In the genomic region with DNA sequence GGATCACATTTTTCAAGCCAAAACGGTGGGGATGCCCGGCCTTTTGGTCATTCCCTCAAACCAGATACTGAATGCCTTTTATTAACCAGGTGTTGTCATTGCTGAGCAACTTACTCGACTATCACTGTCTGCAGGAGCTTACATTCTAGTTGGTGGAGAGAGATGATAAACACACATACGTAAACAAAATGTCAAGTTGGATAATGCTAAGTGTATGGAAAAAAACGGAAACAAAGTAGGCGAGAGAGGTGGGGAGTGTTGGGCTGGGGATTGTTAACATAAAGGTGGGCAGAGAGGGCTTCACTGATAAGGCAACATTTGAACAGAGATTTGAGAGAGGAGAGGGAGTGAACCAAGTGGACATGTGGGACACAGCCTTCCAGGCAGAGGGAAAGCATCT, we compare ENCODE assay signal across 23 cellular contexts. TPM values are rescaled to one million over a fixed set of nuclear protein-coding genes. Genes with fewer than 3 reads are reported as not detected.
DNase-seq lines count a peak whose midpoint lies in the region; ATAC-seq and TF ChIP-seq lines count a peak whose summit lies in the region.
"Had no signal": no experiment of that assay in that cellular context is flagged by ENCODE, and none has a peak within 500 bp of the region (broad histone marks: within the 10 kb centered on the region; RNA-seq: fewer than 3 reads in every experiment).

No MANE protein-coding gene starts in this region.

- peaks cover 2% of the 10 kb centered on the region in 2 donors for H3K4me1 ChIP-seq in neuronal stem cell (ENCODE audit: control insufficient read depth in 2 of 2, insufficient read depth in 1 of 2, low read depth in 1 of 2, low read length in 2 of 2)
- peaks cover 9 to 10% of the 10 kb centered on the region in 2 donors for H3K4me1 ChIP-seq in gastrocnemius medialis

- H2BK12ac ChIP-seq in neuronal stem cell (ENCODE audit: low read length) = no peak overlapping the region

- no CpG with 5 or more reads among the region's 6 CpGs for WGBS in neuronal stem cell (ENCODE audit: extremely low coverage in 2 of 2, insufficient read length in 2 of 2, insufficient replicate concordance in 1 of 2), 2 donors

- no peak overlapping the region for H2AK5ac ChIP-seq in neuronal stem cell (ENCODE audit: low read depth, low read length)

- peak overlapping the region; percentile 1 for H3K27ac Mint-ChIP-seq in activated T-cell treated with anti-CD3 and anti-CD28 coated beads, Interleukin-2, amount 50 U/mL, for 24 hours
- no peak overlapping the region for H3K27ac Mint-ChIP-seq in natural killer cell
- H3K27ac Mint-ChIP-seq in natural killer cell treated with Interleukin-12 subunit alpha and Interleukin-12 subunit beta and Interleukin-15 and Interleukin-18, amount 100 ng/mL, for 72 hours = no peak overlapping the region
- peak overlapping the region; percentile 61 for H3K27ac Mint-ChIP-seq in activated naive CD8-positive, alpha-beta T cell treated with anti-CD3 and anti-CD28 coated beads, Interleukin-2, amount 50 U/mL, for 24 hours
- H3K27ac Mint-ChIP-seq: H9 had no signal

- intact Hi-C loops in natural killer cell (cut with micrococcal nuclease) = no loop called here
- intact Hi-C loops in gastrocnemius medialis (cut with DNase I; ENCODE audit: low total_unique reads) = loop anchor here (10.0 kb wide), 1 partner anchor 697 kb away; no protein-coding TSS in a partner anchor

- no peak overlapping the region for H3K4ac ChIP-seq in neuronal stem cell (ENCODE audit: low read length)

- H3K36me3 ChIP-seq in neuronal stem cell (replicated peaks in 1 of 2; ENCODE audit: control insufficient read depth in 2 of 2, insufficient read depth in 2 of 2, low read length in 2 of 2) (peaks cover 24 to 61% of the 10 kb centered on the region in 2 donors), gastrocnemius medialis (peaks cover 0 to 53% of the 10 kb centered on the region in 2 donors)

- H3K18ac ChIP-seq in neuronal stem cell (ENCODE audit: low read length) = no peak overlapping the region

- H3K27ac ChIP-seq in neuronal stem cell (replicated peaks; ENCODE audit: low read length) = no peak overlapping the region
- H3K27ac ChIP-seq in gastrocnemius medialis = no peak overlapping the region
- H3K27ac ChIP-seq: BLaER1 treated with 17β-estradiol and CSF1 and Interleukin-3, amounts not matched to agents 10 nM and 100 nM had no signal

- H3K4me1 Mint-ChIP-seq in activated T-cell treated with anti-CD3 and anti-CD28 coated beads, Interleukin-2, amount 50 U/mL, for 24 hours (ENCODE audit: low read depth) = peaks cover 27% of the 10 kb centered on the region
- H3K4me1 Mint-ChIP-seq in natural killer cell = peaks cover 10 to 19% of the 10 kb centered on the region in 2 donors
- peaks cover 19 to 21% of the 10 kb centered on the region in 2 donors for H3K4me1 Mint-ChIP-seq in natural killer cell treated with Interleukin-12 subunit alpha and Interleukin-12 subunit beta and Interleukin-15 and Interleukin-18, amount 100 ng/mL, for 72 hours (ENCODE audit: low read depth in 2 of 2)
- peaks cover 24% of the 10 kb centered on the region for H3K4me1 Mint-ChIP-seq in activated naive CD8-positive, alpha-beta T cell treated with anti-CD3 and anti-CD28 coated beads, Interleukin-2, amount 50 U/mL, for 24 hours

- no peak overlapping the region for H3K4me2 ChIP-seq in neuronal stem cell (ENCODE audit: insufficient read depth, low read length, poor library complexity, severe bottlenecking)
- H3K4me2 ChIP-seq: BLaER1 treated with 17β-estradiol and CSF1 and Interleukin-3, amounts not matched to agents 10 nM and 100 nM had no signal

- H3K27me3 Mint-ChIP-seq in activated T-cell treated with anti-CD3 and anti-CD28 coated beads, Interleukin-2, amount 50 U/mL, for 24 hours = no peaks in the 10 kb centered on the region
- H3K27me3 Mint-ChIP-seq in natural killer cell (ENCODE audit: low read depth in 2 of 2) = no peaks in the 10 kb centered on the region
- H3K27me3 Mint-ChIP-seq in natural killer cell treated with Interleukin-12 subunit alpha and Interleukin-12 subunit beta and Interleukin-15 and Interleukin-18, amount 100 ng/mL, for 72 hours = no peaks in the 10 kb centered on the region
- no peaks in the 10 kb centered on the region for H3K27me3 Mint-ChIP-seq in activated naive CD8-positive, alpha-beta T cell treated with anti-CD3 and anti-CD28 coated beads, Interleukin-2, amount 50 U/mL, for 24 hours
- H3K27me3 Mint-ChIP-seq: CD8-positive, alpha-beta memory T cell had no signal

- no peak overlapping the region for H4K8ac ChIP-seq in neuronal stem cell (ENCODE audit: low read depth, low read length)

- no peak overlapping the region for H3K23ac ChIP-seq in neuronal stem cell (ENCODE audit: low read depth, low read length, poor library complexity)

- H3K36me3 Mint-ChIP-seq in activated T-cell treated with anti-CD3 and anti-CD28 coated beads, Interleukin-2, amount 50 U/mL, for 24 hours (ENCODE audit: low read depth) = peaks cover 79% of the 10 kb centered on the region
- no peaks in the 10 kb centered on the region for H3K36me3 Mint-ChIP-seq in natural killer cell
- peaks cover 8% of the 10 kb centered on the region for H3K36me3 Mint-ChIP-seq in natural killer cell treated with Interleukin-12 subunit alpha and Interleukin-12 subunit beta and Interleukin-15 and Interleukin-18, amount 100 ng/mL, for 72 hours
- peaks cover 27% of the 10 kb centered on the region for H3K36me3 Mint-ChIP-seq in activated naive CD8-positive, alpha-beta T cell treated with anti-CD3 and anti-CD28 coated beads, Interleukin-2, amount 50 U/mL, for 24 hours (ENCODE audit: low read depth)

- H3K14ac ChIP-seq in neuronal stem cell (ENCODE audit: low read length) = no peak overlapping the region

- peak overlapping the region; percentile 3 for H3K9ac ChIP-seq in neuronal stem cell (ENCODE audit: low read depth, low read length, poor library complexity)

- no peak overlapping the region for H4K91ac ChIP-seq in neuronal stem cell (ENCODE audit: low read depth, low read length, poor library complexity)

- no peak overlapping the region for H2BK5ac ChIP-seq in neuronal stem cell (ENCODE audit: low read length)

- H3K4me3 ChIP-seq in neuronal stem cell (ENCODE audit: low read length in 2 of 2) (no peak overlapping the region), gastrocnemius medialis (no peak overlapping the region)
- H3K4me3 ChIP-seq: BLaER1 treated with 17β-estradiol and CSF1 and Interleukin-3, amounts not matched to agents 10 nM and 100 nM; GM12878 had no signal

- no peaks in the 10 kb centered on the region for H3K9me3 ChIP-seq in neuronal stem cell (replicated peaks in 1 of 2; ENCODE audit: control insufficient read depth in 2 of 2, insufficient read depth in 1 of 2, low read depth in 1 of 2, low read length in 2 of 2)
- no peaks in the 10 kb centered on the region for H3K9me3 ChIP-seq in gastrocnemius medialis
- H3K9me3 ChIP-seq: BLaER1 treated with 17β-estradiol and CSF1 and Interleukin-3, amounts not matched to agents 10 nM and 100 nM had no signal

- H3K79me1 ChIP-seq in neuronal stem cell (ENCODE audit: low read depth, low read length) = no peaks in the 10 kb centered on the region

- DNase-seq in activated T-cell treated with anti-CD3 and anti-CD28 coated beads, Interleukin-2, amount 50 U/mL, for 24 hours = no peak
- DNase-seq in activated T-cell treated with anti-CD3 and anti-CD28 coated beads for 4 hours (no peak), natural killer cell (no peak), neuronal stem cell (ENCODE audit: low spot score) (no peak), gastrocnemius medialis (no peak)
- no peak for DNase-seq in natural killer cell treated with Interleukin-12 subunit alpha and Interleukin-12 subunit beta and Interleukin-15 and Interleukin-18, amount 100 ng/mL, for 72 hours (ENCODE audit: low spot score)
- no peak for DNase-seq in activated naive CD8-positive, alpha-beta T cell treated with anti-CD3 and anti-CD28 coated beads, Interleukin-2, amount 50 U/mL, for 24 hours
- no peak for DNase-seq in stimulated activated CD4-positive, alpha-beta T cell treated with anti-CD3 and anti-CD28 coated beads, Interleukin-4, amount 100 ng/mL, for 4 hours
- DNase-seq: 8988T; CD8-positive, alpha-beta memory T cell; COR-L47; DMS 273 treated with DMSO at 0.1 percent for 48 hours; DMS53; DND-41; EL; H9 had no signal

- ATAC-seq in natural killer cell (no peak), gastrocnemius medialis (no peak)
- no peak for ATAC-seq in natural killer cell treated with Interleukin-12 subunit alpha and Interleukin-12 subunit beta and Interleukin-15 and Interleukin-18, amount 100 ng/mL, for 72 hours
- ATAC-seq in activated naive CD8-positive, alpha-beta T cell treated with anti-CD3 and anti-CD28 coated beads, Interleukin-2, amount 50 U/mL, for 24 hours = no peak
- ATAC-seq: GM12878, HepG2 had no signal

- H2BK120ac ChIP-seq in neuronal stem cell (ENCODE audit: low read depth, low read length) = no peak overlapping the region

- in situ Hi-C loops in gastrocnemius medialis (cut with MboI; ENCODE audit: low sequenced_read_pairs in 4 of 4) = no loop called here

- H2AFZ ChIP-seq in neuronal stem cell (ENCODE audit: low read length) = no peak overlapping the region

- no peak overlapping the region for H3K4me3 Mint-ChIP-seq in activated T-cell treated with anti-CD3 and anti-CD28 coated beads, Interleukin-2, amount 50 U/mL, for 24 hours
- H3K4me3 Mint-ChIP-seq in natural killer cell = peak overlapping the region; percentile 37
- no peak overlapping the region for H3K4me3 Mint-ChIP-seq in natural killer cell treated with Interleukin-12 subunit alpha and Interleukin-12 subunit beta and Interleukin-15 and Interleukin-18, amount 100 ng/mL, for 72 hours
- no peak overlapping the region for H3K4me3 Mint-ChIP-seq in activated naive CD8-positive, alpha-beta T cell treated with anti-CD3 and anti-CD28 coated beads, Interleukin-2, amount 50 U/mL, for 24 hours
- H3K4me3 Mint-ChIP-seq: H9 had no signal

- H3K9me3 Mint-ChIP-seq in activated T-cell treated with anti-CD3 and anti-CD28 coated beads, Interleukin-2, amount 50 U/mL, for 24 hours = no peaks in the 10 kb centered on the region
- no peaks in the 10 kb centered on the region for H3K9me3 Mint-ChIP-seq in natural killer cell
- no peaks in the 10 kb centered on the region for H3K9me3 Mint-ChIP-seq in natural killer cell treated with Interleukin-12 subunit alpha and Interleukin-12 subunit beta and Interleukin-15 and Interleukin-18, amount 100 ng/mL, for 72 hours
- no peaks in the 10 kb centered on the region for H3K9me3 Mint-ChIP-seq in activated naive CD8-positive, alpha-beta T cell treated with anti-CD3 and anti-CD28 coated beads, Interleukin-2, amount 50 U/mL, for 24 hours
- H3K9me3 Mint-ChIP-seq: CD8-positive, alpha-beta memory T cell had no signal

- H3K27me3 ChIP-seq in neuronal stem cell (ENCODE audit: control insufficient read depth in 3 of 3, insufficient read depth in 3 of 3, low read depth in 1 of 3, low read length in 3 of 3) (peaks cover 0 to 2% (median 0%) of the 10 kb centered on the region in 3 experiments), gastrocnemius medialis (no peaks in the 10 kb centered on the region)
- H3K27me3 ChIP-seq: BLaER1 treated with 17β-estradiol and CSF1 and Interleukin-3, amounts not matched to agents 10 nM and 100 nM had no signal

- H2BK15ac ChIP-seq in neuronal stem cell (ENCODE audit: low read length) = no peak overlapping the region

- no peak for TF ChIP-seq POLR2A in gastrocnemius medialis (IDR thresholded peaks at IDR 0.05)

- TF ChIP-seq CTCF in natural killer cell (IDR thresholded peaks at IDR 0.05) = no peak
- TF ChIP-seq CTCF in gastrocnemius medialis (IDR thresholded peaks at IDR 0.05 in 4 of 5, conservative IDR thresholded peaks at IDR 0.05 in 1 of 5) = no peak

RNA-seq across cellular contexts. Expression of gene C12orf43, which starts 4.5 kb away (rescaled TPM):
- 10 to 100 TPM; 16.0 to 19.9 (median 18.0) TPM for total RNA-seq in natural killer cell
- 10 to 100 TPM; 26.6 to 34.8 TPM for total RNA-seq in natural killer cell treated with Interleukin-12 subunit alpha and Interleukin-12 subunit beta and Interleukin-15 and Interleukin-18, amount 100 ng/mL, for 72 hours
- polyA plus RNA-seq in neuronal stem cell (2013, experiment 1 of 2) = 15.4 TPM
- 16.6 TPM for polyA plus RNA-seq in neuronal stem cell (2013, experiment 2 of 2)
- 10 to 100 TPM in 1 of 4 donors, 1 to 10 TPM in 3; 2.9 to 13.2 (median 5.1) TPM for total RNA-seq in gastrocnemius medialis

RNA-seq across cellular contexts. Expression of gene OASL, which starts 27.2 kb away (rescaled TPM):
- total RNA-seq in natural killer cell (10 to 100 TPM in 2 of 3 donors, 1 to 10 TPM in 1; 7.5 to 48.0 (median 35.2) TPM), gastrocnemius medialis (under 1 TPM; 0.11 to 0.36 (median 0.19) TPM)
- 10 to 100 TPM; 10.1 to 10.8 TPM for total RNA-seq in natural killer cell treated with Interleukin-12 subunit alpha and Interleukin-12 subunit beta and Interleukin-15 and Interleukin-18, amount 100 ng/mL, for 72 hours
- polyA plus RNA-seq in neuronal stem cell (2013, experiment 1 of 2) = not detected
- polyA plus RNA-seq in neuronal stem cell (2013, experiment 2 of 2) = not detected
- total RNA-seq: G401, H1, H9 had no signal
- polyA plus RNA-seq: H1 had no signal

RNA-seq across cellular contexts. Expression of gene HNF1A, which starts 33.5 kb away (rescaled TPM):
- total RNA-seq in natural killer cell = not detected
- total RNA-seq in natural killer cell treated with Interleukin-12 subunit alpha and Interleukin-12 subunit beta and Interleukin-15 and Interleukin-18, amount 100 ng/mL, for 72 hours = not detected
- not detected for polyA plus RNA-seq in neuronal stem cell (2013, experiment 1 of 2)
- polyA plus RNA-seq in neuronal stem cell (2013, experiment 2 of 2) = not detected
- under 1 TPM in 2 of 4 donors, not detected in 2; 0.07 to 0.10 TPM for total RNA-seq in gastrocnemius medialis
- total RNA-seq: A673; CD8-positive, alpha-beta memory T cell; G401; H1; H9 had no signal
- polyA plus RNA-seq: AG04450; CD8-positive, alpha-beta memory T cell; GM12878; H1 had no signal

Comparison
In these comparisons a context has a peak if more than half of its experiments do, and no peak if none do; other contexts are left out.
1. H3K27ac Mint-ChIP-seq: peak in activated T-cell treated with anti-CD3 and anti-CD28 coated beads, Interleukin-2, amount 50 U/mL, for 24 hours (single experiment) and activated naive CD8-positive, alpha-beta T cell treated with anti-CD3 and anti-CD28 coated beads, Interleukin-2, amount 50 U/mL, for 24 hours (single experiment); none in natural killer cell (0 of 2) and natural killer cell treated with Interleukin-12 subunit alpha and Interleukin-12 subunit beta and Interleukin-15 and Interleukin-18, amount 100 ng/mL, for 72 hours (0 of 2).
2. RNA of gene OASL, which starts 27.2 kb away (total RNA-seq): 7.5 to 48.0 TPM in natural killer cell and 10.1 to 10.8 TPM in natural killer cell treated with Interleukin-12 subunit alpha and Interleukin-12 subunit beta and Interleukin-15 and Interleukin-18, amount 100 ng/mL, for 72 hours; 0.11 to 0.36 TPM in gastrocnemius medialis; every median in the first group is over 4 times any median in the second.